17 cellular contexts compared by ENCODE assay signal in the genomic region with DNA sequence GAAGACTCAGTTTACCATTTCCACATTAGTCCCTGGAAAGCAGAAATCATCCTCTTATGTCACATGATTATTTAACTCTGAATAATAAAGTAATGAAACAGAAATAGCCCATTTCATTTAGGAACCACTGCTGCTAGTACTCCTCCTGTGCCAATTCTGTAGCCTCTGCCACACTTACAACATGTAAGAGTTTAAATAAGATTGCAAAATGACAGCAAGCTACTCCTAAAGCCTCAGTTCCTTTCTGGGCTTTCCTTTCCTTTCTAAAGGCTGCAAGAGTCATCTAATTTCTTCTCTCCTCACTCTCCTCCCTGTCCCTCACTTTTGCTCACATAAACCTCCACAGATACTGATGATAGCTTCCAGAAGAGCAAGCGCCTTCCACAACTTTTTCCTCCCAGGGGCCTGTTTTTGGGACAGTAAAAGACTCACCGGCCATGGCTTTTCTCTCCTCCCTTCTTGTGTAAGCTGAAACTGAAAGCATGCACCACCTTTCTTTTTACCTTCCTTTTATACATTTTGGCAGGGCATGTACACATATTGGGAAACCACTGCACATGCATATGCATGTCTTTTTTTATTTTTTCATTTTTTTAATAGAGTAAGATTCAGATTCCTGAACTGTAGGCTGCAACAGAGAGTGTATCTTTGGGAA. TPM values are rescaled to one million over a fixed set of nuclear protein-coding genes. Genes with fewer than 3 reads are reported as not detected.
DNase-seq lines count a peak whose midpoint lies in the region; ATAC-seq and TF ChIP-seq lines count a peak whose summit lies in the region.
"Had no signal": no experiment of that assay in that cellular context is flagged by ENCODE, and none has a peak within 500 bp of the region (broad histone marks: within the 10 kb centered on the region; RNA-seq: fewer than 3 reads in every experiment).

No MANE protein-coding gene starts in this region.

- no peak overlapping the region for H3K27ac ChIP-seq in naive thymus-derived CD4-positive, alpha-beta T cell (ENCODE audit: low read depth, low read length)
- H3K27ac ChIP-seq in tibial artery: no peak overlapping the region
- H3K27ac ChIP-seq: VCaP had no signal

- H3K36me3 ChIP-seq in naive thymus-derived CD4-positive, alpha-beta T cell (ENCODE audit: control insufficient read depth in 2 of 3, insufficient read depth in 3 of 3, low read length in 3 of 3): no peaks in the 10 kb centered on the region
- no peaks in the 10 kb centered on the region for H3K36me3 ChIP-seq in tibial artery

- peak overlapping the region; percentile 85 for H3K4me3 Mint-ChIP-seq in activated CD4-positive, alpha-beta T cell treated with anti-CD3 and anti-CD28 coated beads, Interleukin-2, amount 10 ng/mL, durations not matched to agents 24 days and 14 days
- peak overlapping the region; percentile 79 for H3K4me3 Mint-ChIP-seq in activated T-helper 2 cell treated with anti-CD3 and anti-CD28 coated beads, Interferon-gamma antibody, Interleukin-2, Interleukin-4, amounts not matched to agents 10 μg/mL and 5 μg/mL and 100 μg/mL, durations not matched to agents 14 hours and 24 hours and 36 hours (ENCODE audit: low read depth)
- H3K4me3 Mint-ChIP-seq in naive thymus-derived CD4-positive, alpha-beta T cell: peak overlapping the region; percentile 1 to 87 (median 63)
- H3K4me3 Mint-ChIP-seq: type B pancreatic cell had no signal

- peak; percentile 74 for DNase-seq in activated CD4-positive, alpha-beta T cell treated with anti-CD3 and anti-CD28 coated beads, Interleukin-2, amount 10 ng/mL, durations not matched to agents 24 days and 14 days
- no peak for DNase-seq in activated CD4-positive, alpha-beta T cell treated with anti-CD3 and anti-CD28 coated beads for 1 hour
- DNase-seq in activated T-helper 2 cell treated with anti-CD3 and anti-CD28 coated beads, Interferon-gamma antibody, Interleukin-2, Interleukin-4, amounts not matched to agents 10 μg/mL and 5 μg/mL and 100 μg/mL, durations not matched to agents 14 hours and 24 hours and 36 hours (ENCODE audit: low spot score): no peak
- DNase-seq in naive thymus-derived CD4-positive, alpha-beta T cell: peak in 1 of 9 donors; percentile 2
- DNase-seq in NK-92 (lab: John Stamatoyannopoulos, UW; ENCODE audit: unreplicated experiment) (no peak), left colon (no peak), tibial artery (no peak)
- DNase-seq: caudate nucleus, KBM-7, NCI-H1694 treated with DMSO at 0.1 percent for 48 hours, NCI-H774, SHP77 treated with DMSO at 0.1 percent for 48 hours had no signal

- peak overlapping the region; percentile 81 for H3K27ac Mint-ChIP-seq in activated CD4-positive, alpha-beta T cell treated with anti-CD3 and anti-CD28 coated beads, Interleukin-2, amount 10 ng/mL, durations not matched to agents 24 days and 14 days
- H3K27ac Mint-ChIP-seq in activated T-helper 2 cell treated with anti-CD3 and anti-CD28 coated beads, Interferon-gamma antibody, Interleukin-2, Interleukin-4, amounts not matched to agents 10 μg/mL and 5 μg/mL and 100 μg/mL, durations not matched to agents 14 hours and 24 hours and 36 hours: peak overlapping the region; percentile 29
- peak overlapping the region; percentile 4 to 93 (median 69) for H3K27ac Mint-ChIP-seq in naive thymus-derived CD4-positive, alpha-beta T cell
- H3K27ac Mint-ChIP-seq: type B pancreatic cell had no signal

- POLR2A ChIA-PET in naive thymus-derived CD4-positive, alpha-beta T cell (lab: Charles Lee): no interaction called here

- peak overlapping the region; percentile 53 for H3K4me3 ChIP-seq in naive thymus-derived CD4-positive, alpha-beta T cell (ENCODE audit: low read length)
- H3K4me3 ChIP-seq in tibial artery: no peak overlapping the region

- no peaks in the 10 kb centered on the region for H3K27me3 ChIP-seq in naive thymus-derived CD4-positive, alpha-beta T cell (ENCODE audit: control insufficient read depth in 2 of 2, insufficient read depth in 2 of 2, low read length in 2 of 2)
- H3K27me3 ChIP-seq in tibial artery: no peaks in the 10 kb centered on the region

- no peak for TF ChIP-seq CTCF in tibial artery (IDR thresholded peaks at IDR 0.05)

- intact Hi-C loops in activated CD4-positive, alpha-beta T cell treated with anti-CD3 and anti-CD28 coated beads, Interleukin-2, amount 10 ng/mL, durations not matched to agents 24 days and 14 days (cut with micrococcal nuclease): loop anchor here (5.0 to 10.0 kb wide), 3 partner anchors 54 to 394 kb away; a partner anchor contains a TSS
- intact Hi-C loops in activated T-helper 2 cell treated with anti-CD3 and anti-CD28 coated beads, Interferon-gamma antibody, Interleukin-2, Interleukin-4, amounts not matched to agents 10 μg/mL and 5 μg/mL and 100 μg/mL, durations not matched to agents 14 hours and 24 hours and 36 hours (cut with micrococcal nuclease): loop anchor here (2.0 to 10.0 kb wide), 3 partner anchors 24 to 486 kb away; no protein-coding TSS in a partner anchor
- intact Hi-C loops in naive thymus-derived CD4-positive, alpha-beta T cell (cut with micrococcal nuclease): loop anchor here (1.0 to 5.0 kb wide), 4 partner anchors 30 to 397 kb away; a partner anchor contains a TSS
- intact Hi-C loops in left colon (cut with DNase I, micrococcal nuclease): no loop called here
- intact Hi-C loops in tibial artery (cut with DNase I; ENCODE audit: low total_unique reads): no loop called here

- peaks cover 29% of the 10 kb centered on the region for H3K4me1 Mint-ChIP-seq in activated CD4-positive, alpha-beta T cell treated with anti-CD3 and anti-CD28 coated beads, Interleukin-2, amount 10 ng/mL, durations not matched to agents 24 days and 14 days
- H3K4me1 Mint-ChIP-seq in activated T-helper 2 cell treated with anti-CD3 and anti-CD28 coated beads, Interferon-gamma antibody, Interleukin-2, Interleukin-4, amounts not matched to agents 10 μg/mL and 5 μg/mL and 100 μg/mL, durations not matched to agents 14 hours and 24 hours and 36 hours (ENCODE audit: low read depth): peaks cover 25% of the 10 kb centered on the region
- H3K4me1 Mint-ChIP-seq in naive thymus-derived CD4-positive, alpha-beta T cell: peaks cover 23 to 44% (median 31%) of the 10 kb centered on the region in 7 donors

- peaks cover 6 to 18% of the 10 kb centered on the region in 2 donors for H3K4me1 ChIP-seq in naive thymus-derived CD4-positive, alpha-beta T cell (ENCODE audit: control insufficient read depth in 2 of 2, insufficient read depth in 2 of 2, low read length in 2 of 2)
- H3K4me1 ChIP-seq in tibial artery: no peaks in the 10 kb centered on the region

- peaks cover 12% of the 10 kb centered on the region for H3K36me3 Mint-ChIP-seq in activated CD4-positive, alpha-beta T cell treated with anti-CD3 and anti-CD28 coated beads, Interleukin-2, amount 10 ng/mL, durations not matched to agents 24 days and 14 days (ENCODE audit: low read depth)
- H3K36me3 Mint-ChIP-seq in activated T-helper 2 cell treated with anti-CD3 and anti-CD28 coated beads, Interferon-gamma antibody, Interleukin-2, Interleukin-4, amounts not matched to agents 10 μg/mL and 5 μg/mL and 100 μg/mL, durations not matched to agents 14 hours and 24 hours and 36 hours (ENCODE audit: low read depth): peaks cover 4% of the 10 kb centered on the region
- peaks cover 0 to 25% (median 0%) of the 10 kb centered on the region in 5 donors for H3K36me3 Mint-ChIP-seq in naive thymus-derived CD4-positive, alpha-beta T cell
- H3K36me3 Mint-ChIP-seq: type B pancreatic cell had no signal

- peaks cover 5% of the 10 kb centered on the region for H3K9me3 Mint-ChIP-seq in activated CD4-positive, alpha-beta T cell treated with anti-CD3 and anti-CD28 coated beads, Interleukin-2, amount 10 ng/mL, durations not matched to agents 24 days and 14 days
- H3K9me3 Mint-ChIP-seq in activated T-helper 2 cell treated with anti-CD3 and anti-CD28 coated beads, Interferon-gamma antibody, Interleukin-2, Interleukin-4, amounts not matched to agents 10 μg/mL and 5 μg/mL and 100 μg/mL, durations not matched to agents 14 hours and 24 hours and 36 hours: peaks cover 10% of the 10 kb centered on the region
- peaks cover 0 to 11% (median 4%) of the 10 kb centered on the region in 11 donors for H3K9me3 Mint-ChIP-seq in naive thymus-derived CD4-positive, alpha-beta T cell
- H3K9me3 Mint-ChIP-seq: type B pancreatic cell had no signal

- H3K9me3 ChIP-seq in naive thymus-derived CD4-positive, alpha-beta T cell (ENCODE audit: control insufficient read depth in 2 of 3, low read length in 3 of 3): no peaks in the 10 kb centered on the region
- no peaks in the 10 kb centered on the region for H3K9me3 ChIP-seq in tibial artery

- ATAC-seq in HG02885 (IDR thresholded peaks at IDR 0.05; ENCODE audit: poor library complexity, unreplicated experiment) (peak; percentile 57), left colon (no peak)
- no peak for ATAC-seq in naive thymus-derived CD4-positive, alpha-beta T cell

- no peaks in the 10 kb centered on the region for H3K27me3 Mint-ChIP-seq in activated CD4-positive, alpha-beta T cell treated with anti-CD3 and anti-CD28 coated beads, Interleukin-2, amount 10 ng/mL, durations not matched to agents 24 days and 14 days
- H3K27me3 Mint-ChIP-seq in activated T-helper 2 cell treated with anti-CD3 and anti-CD28 coated beads, Interferon-gamma antibody, Interleukin-2, Interleukin-4, amounts not matched to agents 10 μg/mL and 5 μg/mL and 100 μg/mL, durations not matched to agents 14 hours and 24 hours and 36 hours (ENCODE audit: low read depth): no peaks in the 10 kb centered on the region
- H3K27me3 Mint-ChIP-seq in naive thymus-derived CD4-positive, alpha-beta T cell: no peaks in the 10 kb centered on the region
- H3K27me3 Mint-ChIP-seq: type B pancreatic cell had no signal

- CTCF ChIA-PET in naive thymus-derived CD4-positive, alpha-beta T cell (lab: Charles Lee): interaction anchor here (0.6 kb wide), 1 partner anchor 437 kb away, joined by 3 read pairs; no protein-coding TSS in a partner anchor

RNA-seq across cellular contexts. Expression of a gene that starts 38.5 kb away (rescaled TPM):
- total RNA-seq in activated CD4-positive, alpha-beta T cell treated with anti-CD3 and anti-CD28 coated beads, Interleukin-2, amount 10 ng/mL, durations not matched to agents 24 days and 14 days: not detected in 2 replicates
- not detected in 2 replicates for total RNA-seq in activated T-helper 2 cell treated with anti-CD3 and anti-CD28 coated beads, Interferon-gamma antibody, Interleukin-2, Interleukin-4, amounts not matched to agents 10 μg/mL and 5 μg/mL and 100 μg/mL, durations not matched to agents 14 hours and 24 hours and 36 hours
- total RNA-seq in naive thymus-derived CD4-positive, alpha-beta T cell: not detected
- polyA plus RNA-seq in naive thymus-derived CD4-positive, alpha-beta T cell: not detected
- total RNA-seq in left colon: not detected
- total RNA-seq: lung microvascular endothelial cell, omental fat pad had no signal

RNA-seq across cellular contexts. Expression of a gene that starts 56.0 kb away (rescaled TPM):
- total RNA-seq in activated CD4-positive, alpha-beta T cell treated with anti-CD3 and anti-CD28 coated beads, Interleukin-2, amount 10 ng/mL, durations not matched to agents 24 days and 14 days: 7.2 and 9.0 TPM in 2 replicates
- 5.2 and 5.8 TPM in 2 replicates for total RNA-seq in activated T-helper 2 cell treated with anti-CD3 and anti-CD28 coated beads, Interferon-gamma antibody, Interleukin-2, Interleukin-4, amounts not matched to agents 10 μg/mL and 5 μg/mL and 100 μg/mL, durations not matched to agents 14 hours and 24 hours and 36 hours
- total RNA-seq in naive thymus-derived CD4-positive, alpha-beta T cell: 100 to 1,000 TPM in 1 of 5 experiments, 10 to 100 TPM in 4; 37.1 to 103 (median 42.4) TPM
- polyA plus RNA-seq in naive thymus-derived CD4-positive, alpha-beta T cell: 100 to 1,000 TPM; 168 to 184 TPM
- 10 to 100 TPM; 34.3 to 47.1 TPM for total RNA-seq in left colon

Comparison
In these comparisons a context has a peak if more than half of its experiments do, and no peak if none do; other contexts are left out.
1. H3K27ac Mint-ChIP-seq: peak in every context shown above with its lines; median percentile 81 in activated CD4-positive, alpha-beta T cell treated with anti-CD3 and anti-CD28 coated beads, Interleukin-2, amount 10 ng/mL, durations not matched to agents 24 days and 14 days; 69 in naive thymus-derived CD4-positive, alpha-beta T cell; 29 in activated T-helper 2 cell treated with anti-CD3 and anti-CD28 coated beads, Interferon-gamma antibody, Interleukin-2, Interleukin-4, amounts not matched to agents 10 μg/mL and 5 μg/mL and 100 μg/mL, durations not matched to agents 14 hours and 24 hours and 36 hours.
2. intact Hi-C loops: an anchor here in activated CD4-positive, alpha-beta T cell treated with anti-CD3 and anti-CD28 coated beads, Interleukin-2, amount 10 ng/mL, durations not matched to agents 24 days and 14 days (5.0 to 10.0 kb wide), activated T-helper 2 cell treated with anti-CD3 and anti-CD28 coated beads, Interferon-gamma antibody, Interleukin-2, Interleukin-4, amounts not matched to agents 10 μg/mL and 5 μg/mL and 100 μg/mL, durations not matched to agents 14 hours and 24 hours and 36 hours (2.0 to 10.0 kb wide) and naive thymus-derived CD4-positive, alpha-beta T cell (1.0 to 5.0 kb wide); none called in left colon and tibial artery.